Comparison of ENCODE assay signal across 31 cellular contexts in genomic region chr7:149319376-149319775, GRCh38.
"Had no signal": no experiment of that assay in that cellular context is flagged by ENCODE, and none has a peak within 500 bp of the region (broad histone marks: within the 10 kb centered on the region; RNA-seq: fewer than 3 reads in every experiment).

No MANE protein-coding gene starts in this region.

- H3K27ac ChIP-seq: PC-9, RWPE1, SJCRH30, SK-N-MC had no signal

- H3K36me3 ChIP-seq: SJCRH30 had no signal

- H3K36me3 Mint-ChIP-seq: T-cell had no signal

- H3K4me3 ChIP-seq: PC-9, SJCRH30, SK-N-MC had no signal

- ATAC-seq: Panc1, Right ventricle myocardium inferior, SK-N-SH treated with all-trans-retinoic acid at 6 μM for 48 hours, T-cell had no signal

- H3K4me3 Mint-ChIP-seq: T-cell had no signal

- DNase-seq: MM.1S, MV-4-11, NCI-H1092, NCI-H1105, NCI-H1417 treated with DMSO at 0.1 percent for 48 hours, NCI-H1436 treated with DMSO at 0.1 percent for 48 hours, NCI-H187, NCI-H1930, NCI-H2029 treated with DMSO at 0.1 percent for 48 hours, NCI-H2081 treated with DMSO at 0.1 percent for 48 hours, NCI-H2107, NCI-H2171, NCI-H226, NCI-H446 treated with DMSO at 0.1 percent for 48 hours, NCI-H510A, NCI-H524, NCI-H526, NCI-H69, NCI-H748 treated with DMSO at 0.1 percent for 48 hours, NCI-H82, PC-9, SHP77, SIG-M5, SJCRH30, T-cell had no signal

- H3K4me1 ChIP-seq: SJCRH30 had no signal

- H3K27ac Mint-ChIP-seq: T-cell had no signal

- H3K9me3 ChIP-seq: SJCRH30 had no signal

- H3K4me2 ChIP-seq: PC-9 had no signal

- FAIRE-seq: RCC 7860 had no signal

- H2AFZ ChIP-seq: PC-9 had no signal

- H3K9me3 Mint-ChIP-seq: T-cell had no signal
